In genomic region chr10:117536862-117537435, GRCh38 we compare ENCODE assay signal across 17 cellular contexts. TPM values are rescaled to one million over a fixed set of nuclear protein-coding genes. Genes with fewer than 3 reads are reported as not detected.
DNase-seq lines count a peak whose midpoint lies in the region; ATAC-seq and TF ChIP-seq lines count a peak whose summit lies in the region.
"Had no signal": no experiment of that assay in that cellular context is flagged by ENCODE, and none has a peak within 500 bp of the region (broad histone marks: within the 10 kb centered on the region; RNA-seq: fewer than 3 reads in every experiment).

No MANE protein-coding gene starts in this region.

- H4K8ac ChIP-seq in mesenchymal stem cell (ENCODE audit: low read length) = no peak overlapping the region

- H3K27ac ChIP-seq in GM23338 (ENCODE audit: low read depth) (no peak overlapping the region), mesenchymal stem cell (ENCODE audit: low read length, poor library complexity, severe bottlenecking) (no peak overlapping the region), esophagus squamous epithelium (no peak overlapping the region)
- H3K27ac ChIP-seq: adrenal gland, gastroesophageal sphincter had no signal

- H3K9me3 Mint-ChIP-seq in GM23338 = peaks cover 8% of the 10 kb centered on the region; the same call in 2 of the 3 replicates
- H3K9me3 Mint-ChIP-seq: activated T-cell treated with anti-CD3 and anti-CD28 coated beads, Interleukin-2, amount 50 U/mL, for 4 hours; central memory CD8-positive, alpha-beta T cell had no signal

- H2BK12ac ChIP-seq in mesenchymal stem cell (ENCODE audit: low read length in 2 of 2) = no peak overlapping the region

- peaks cover 25% of the 10 kb centered on the region for H3K4me1 ChIP-seq in GM23338 (ENCODE audit: insufficient read depth)
- H3K4me1 ChIP-seq in mesenchymal stem cell (ENCODE audit: control insufficient read depth, insufficient read depth, low read depth, low read length) = peaks cover 23% of the 10 kb centered on the region
- peaks cover 3 to 66% (median 21%) of the 10 kb centered on the region in 3 donors for H3K4me1 ChIP-seq in esophagus squamous epithelium

- WGBS in mesenchymal stem cell = 2% methylated on average over 34 of the region's 40 CpGs
- WGBS in esophagus squamous epithelium, 2 donors = 15% methylated on average over 16 of the region's 40 CpGs; no CpG with 5 or more reads in 1 of the 2 donors

- POLR2A ChIA-PET in AG04449 (lab: Yijun Ruan, JAX) = no interaction called here

- TF ChIP-seq POLR2A in esophagus squamous epithelium (IDR thresholded peaks at IDR 0.05) = no peak

- H3F3A ChIP-seq in GM23338 (replicated peaks; ENCODE audit: low read depth) = no peaks in the 10 kb centered on the region

- no peak overlapping the region for H2BK15ac ChIP-seq in mesenchymal stem cell (ENCODE audit: low read depth, poor library complexity, severe bottlenecking)

- H3K9me3 ChIP-seq in mesenchymal stem cell (ENCODE audit: control insufficient read depth, low read length) (no peaks in the 10 kb centered on the region), esophagus squamous epithelium (no peaks in the 10 kb centered on the region)
- H3K9me3 ChIP-seq: adrenal gland had no signal

- H4K20me1 ChIP-seq in GM23338 (replicated peaks; ENCODE audit: insufficient read depth) = peaks cover 51% of the 10 kb centered on the region

- H3K4me2 ChIP-seq in GM23338 = peak overlapping the region; percentile 77
- H3K4me2 ChIP-seq in mesenchymal stem cell (ENCODE audit: low read length, poor library complexity, severe bottlenecking) = no peak overlapping the region

- no peak overlapping the region for H3K27ac Mint-ChIP-seq in GM23338

- no peak overlapping the region for H3K4ac ChIP-seq in mesenchymal stem cell (ENCODE audit: low read depth in 1 of 2, low read length in 2 of 2)

- peaks cover 100% of the 10 kb centered on the region for H3K27me3 Mint-ChIP-seq in GM23338 (ENCODE audit: insufficient read depth, low read depth, poor library complexity)

- H3K36me3 Mint-ChIP-seq in GM23338 (ENCODE audit: low read depth) = no peaks in the 10 kb centered on the region; the same call in 2 of the 3 replicates

- no peak overlapping the region for H3K14ac ChIP-seq in mesenchymal stem cell (ENCODE audit: low read length in 2 of 2)

- CTCF ChIA-PET in AG04449 (lab: Yijun Ruan, JAX) = interaction anchor here (0.6 to 6.2 kb wide), 16 partner anchors 9 to 723 kb away, joined by 3 to 73 read pairs (median 6); no protein-coding TSS in a partner anchor

- H3K4me1 Mint-ChIP-seq in GM23338 = peaks cover 26% of the 10 kb centered on the region

- no peak overlapping the region for H2BK120ac ChIP-seq in mesenchymal stem cell (ENCODE audit: low read depth, low read length)

- TF ChIP-seq CTCF in AG04449 (IDR thresholded peaks at IDR 0.05; ENCODE audit: insufficient read depth, low read length, missing control alignments) (peak; percentile 2), GM23338 (conservative IDR thresholded peaks at IDR 0.05; ENCODE audit: low read depth in 2 of 2) (peak in 1 of 2 experiments; percentile 56; a peak in 3 of 4 replicates), esophagus squamous epithelium (IDR thresholded peaks at IDR 0.05) (no peak)

- H2AFZ ChIP-seq in GM23338 (no peak overlapping the region), mesenchymal stem cell (ENCODE audit: low read depth, low read length) (no peak overlapping the region)

- H2AK5ac ChIP-seq in mesenchymal stem cell (ENCODE audit: low read length, severe bottlenecking) = no peak overlapping the region

- H3K18ac ChIP-seq in mesenchymal stem cell (ENCODE audit: low read depth in 1 of 2, low read length in 2 of 2) = no peak overlapping the region

- H3K79me2 ChIP-seq in GM23338 (replicated peaks; ENCODE audit: insufficient read depth) = no peaks in the 10 kb centered on the region

- H3K27me3 ChIP-seq in GM23338 (ENCODE audit: insufficient read depth) (peaks cover 100% of the 10 kb centered on the region), mesenchymal stem cell (ENCODE audit: control insufficient read depth in 1 of 2, insufficient read depth in 1 of 2, low read length in 2 of 2) (peaks cover 0 to 100% of the 10 kb centered on the region in 2 experiments), esophagus squamous epithelium (peaks cover 40 to 100% (median 65%) of the 10 kb centered on the region in 4 donors)

- ATAC-seq in GM23338 = peak; percentile 39
- no peak for ATAC-seq in GM21786 (IDR thresholded peaks at IDR 0.05; ENCODE audit: unreplicated experiment)
- no peak for ATAC-seq in HG03442 (IDR thresholded peaks at IDR 0.05; ENCODE audit: unreplicated experiment)
- ATAC-seq: gastroesophageal sphincter had no signal

- no peak overlapping the region for H4K91ac ChIP-seq in mesenchymal stem cell (ENCODE audit: low read length)

- H2BK5ac ChIP-seq in mesenchymal stem cell (ENCODE audit: low read depth, low read length, poor library complexity, severe bottlenecking) = no peak overlapping the region

- peak overlapping the region; percentile 32; the same call in 2 of the 3 replicates for H3K4me3 Mint-ChIP-seq in GM23338
- H3K4me3 Mint-ChIP-seq: activated T-cell treated with anti-CD3 and anti-CD28 coated beads, Interleukin-2, amount 50 U/mL, for 4 hours; central memory CD8-positive, alpha-beta T cell had no signal

- no peak for DNase-seq in AG04449 (ENCODE audit: low read depth, low spot score)
- peak; percentile 76 for DNase-seq in GM23338 (ENCODE audit: low spot score)
- DNase-seq in ecto neural progenitor cell (ENCODE audit: low spot score) = peak; percentile 77
- DNase-seq in mesenchymal stem cell = no peak
- DNase-seq in esophagus squamous epithelium (lab: John Stamatoyannopoulos, UW) = no peak
- no peak for DNase-seq in EL
- DNase-seq: activated CD4-positive, alpha-beta T cell treated with anti-CD3 and anti-CD28 coated beads for 48 hours; activated T-cell treated with anti-CD3 and anti-CD28 coated beads, Interleukin-2, amount 50 U/mL, for 4 hours; NCI-H146; NCI-H345; stimulated activated naive CD4-positive, alpha-beta T cell treated with Interleukin-2 at 50 U/mL for 16 hours had no signal

- peak overlapping the region; percentile 88 for H3K9ac ChIP-seq in mesenchymal stem cell (ENCODE audit: low read length)

- intact Hi-C loops in esophagus squamous epithelium (cut with DNase I) = no loop called here

- no peaks in the 10 kb centered on the region for H3K79me1 ChIP-seq in mesenchymal stem cell (replicated peaks; ENCODE audit: low read length, poor library complexity, severe bottlenecking)

- no peaks in the 10 kb centered on the region for H3K36me3 ChIP-seq in GM23338 (ENCODE audit: insufficient read depth)
- H3K36me3 ChIP-seq in mesenchymal stem cell (ENCODE audit: control insufficient read depth in 1 of 2, insufficient read depth in 2 of 2, low read depth in 1 of 2, low read length in 2 of 2) = no peaks in the 10 kb centered on the region
- H3K36me3 ChIP-seq in esophagus squamous epithelium = no peaks in the 10 kb centered on the region
- H3K36me3 ChIP-seq: adrenal gland, gastroesophageal sphincter had no signal

- peak overlapping the region in 1 of 2 experiments; percentile 74 for H3K23ac ChIP-seq in mesenchymal stem cell (ENCODE audit: low read length in 2 of 2)

- H3K4me3 ChIP-seq in AG04449 (ENCODE audit: low read depth, low read length) = no peak overlapping the region
- H3K4me3 ChIP-seq in GM23338 = peak overlapping the region; percentile 49
- peak overlapping the region in 1 of 2 experiments; percentile 68 for H3K4me3 ChIP-seq in mesenchymal stem cell (ENCODE audit: insufficient read depth in 1 of 2, low read depth in 1 of 2, low read length in 2 of 2)
- H3K4me3 ChIP-seq in esophagus squamous epithelium = no peak overlapping the region

- no peaks in the 10 kb centered on the region for H3K9me2 ChIP-seq in GM23338 (ENCODE audit: insufficient read depth)

TF ChIP-seq in GM23338, 12 proteins besides CTCF, POLR2A, EP300 and RAD21 (continues in another document):
- TF ChIP-seq REST (IDR thresholded peaks at IDR 0.05; ENCODE audit: unreplicated experiment) (no peak), STAT1 (IDR thresholded peaks at IDR 0.05; ENCODE audit: unreplicated experiment) (no peak), CREB1 (CRISPR knock-in tag; IDR thresholded peaks at IDR 0.05; ENCODE audit: low read depth) (no peak), EZH2 (IDR thresholded peaks at IDR 0.05; ENCODE audit: low read depth, unreplicated experiment) (no peak), NANOG (IDR thresholded peaks at IDR 0.05; ENCODE audit: borderline replicate concordance) (no peak)

RNA-seq across cellular contexts. Expression of gene EMX2, which starts 5.6 kb away (rescaled TPM):
- not detected in 2 replicates for total RNA-seq in GM23338 (2014; rRNA removed; shearing (Covaris generic))
- polyA plus RNA-seq in GM23338 (2016; fragmentation: Nextera tagmentation; extraction: Ambion mirVana) = not detected in 2 replicates
- polyA plus RNA-seq in mesenchymal stem cell (2013, experiment 1 of 2) = not detected
- polyA plus RNA-seq in mesenchymal stem cell (2013, experiment 2 of 2) = not detected
- total RNA-seq in esophagus squamous epithelium = under 1 TPM in 1 of 4 donors, not detected in 3; 0.19 TPM
- total RNA-seq: activated T-cell treated with anti-CD3 and anti-CD28 coated beads, Interleukin-2, amount 50 U/mL, for 4 hours; SK-MEL-5 had no signal

Comparison
In these comparisons a context has a peak if more than half of its experiments do, and no peak if none do; other contexts are left out.
1. DNase-seq: peak in GM23338 (single experiment) and ecto neural progenitor cell (single experiment); none in AG04449 (single experiment), mesenchymal stem cell (single experiment), esophagus squamous epithelium (single experiment) and EL (single experiment).